In genomic region chr1:216074196-216074595, GRCh38 we compare ENCODE assay signal across 31 cellular contexts.
"Had no signal": no experiment of that assay in that cellular context is flagged by ENCODE, and none has a peak within 500 bp of the region (broad histone marks: within the 10 kb centered on the region; RNA-seq: fewer than 3 reads in every experiment).

No MANE protein-coding gene starts in this region.

- FAIRE-seq: islet of Langerhans, kidney, pancreas had no signal

- H3K9me3 Mint-ChIP-seq: mesothelial cell of epicardium; naive B cell; nephron progenitor cell; stimulated activated naive B cell treated with anti-CD40 and anti-IgM and Interleukin-4, amounts not matched to agents 10 μg/mL and 1 μg/mL and 100 μg/mL, for 72 hours had no signal

- DNase-seq: hypothalamus; immature natural killer cell; kidney; left colon; left lung; lower lobe of right lung; mesendoderm; naive B cell; natural killer cell; nephron progenitor cell; nucleus accumbens; pancreas; posterior cingulate gyrus; retina; right cardiac atrium; stimulated activated CD4-positive, alpha-beta T cell treated with anti-CD3 and anti-CD28 coated beads, Interleukin-12 subunit alpha, Interleukin-12 subunit beta, amount 100 ng/mL, for 4 hours; stimulated activated CD4-positive, alpha-beta T cell treated with anti-CD3 and anti-CD28 coated beads, Interleukin-15, amount 100 ng/mL, for 24 hours; stimulated activated CD4-positive, alpha-beta T cell treated with anti-CD3 and anti-CD28 coated beads, Interleukin-2, amount 100 ng/mL, for 24 hours; stimulated activated CD4-positive, alpha-beta T cell treated with anti-CD3 and anti-CD28 coated beads, Interleukin-4, amount 100 ng/mL, for 1 hour; stimulated activated naive B cell treated with anti-CD40 and anti-IgM and Interleukin-4, amounts not matched to agents 10 μg/mL and 1 μg/mL and 100 μg/mL, for 72 hours; stimulated activated naive CD8-positive, alpha-beta T cell treated with anti-CD3 and anti-CD28 coated beads, Interleukin-15, Interleukin-2, amounts not matched to agents 100 U/mL and 50 U/mL, for 24 hours; stomach; testis; thyroid gland; transverse colon; upper lobe of left lung had no signal

- H3K4me1 Mint-ChIP-seq: immature natural killer cell; naive B cell; natural killer cell; stimulated activated naive B cell treated with anti-CD40 and anti-IgM and Interleukin-4, amounts not matched to agents 10 μg/mL and 1 μg/mL and 100 μg/mL, for 72 hours had no signal

- H3K27ac Mint-ChIP-seq: immature natural killer cell; mesothelial cell of epicardium; naive B cell; natural killer cell; nephron progenitor cell; stimulated activated naive B cell treated with anti-CD40 and anti-IgM and Interleukin-4, amounts not matched to agents 10 μg/mL and 1 μg/mL and 100 μg/mL, for 72 hours had no signal

- H3K27me3 Mint-ChIP-seq: naive B cell; stimulated activated naive B cell treated with anti-CD40 and anti-IgM and Interleukin-4, amounts not matched to agents 10 μg/mL and 1 μg/mL and 100 μg/mL, for 72 hours had no signal

- H3K27ac ChIP-seq: left lung, lower lobe of right lung, pancreas, prostate gland, skin epidermis, stomach, testis, thyroid gland, transverse colon, upper lobe of left lung, vagina had no signal

- H3K9me3 ChIP-seq: left lung, lower lobe of right lung, pancreas, prostate gland, stomach, testis, thyroid gland, transverse colon, upper lobe of left lung, vagina had no signal

- H3K4me3 ChIP-seq: left lung, lower lobe of right lung, pancreas, prostate gland, skin epidermis, stomach, testis, thyroid gland, transverse colon, upper lobe of left lung, vagina had no signal

- H3K36me3 ChIP-seq: left lung, lower lobe of right lung, pancreas, prostate gland, stomach, thyroid gland, transverse colon, upper lobe of left lung, vagina had no signal

- H3K4me3 Mint-ChIP-seq: immature natural killer cell; mesothelial cell of epicardium; naive B cell; natural killer cell; nephron progenitor cell; stimulated activated naive B cell treated with anti-CD40 and anti-IgM and Interleukin-4, amounts not matched to agents 10 μg/mL and 1 μg/mL and 100 μg/mL, for 72 hours had no signal

- H3K36me3 Mint-ChIP-seq: immature natural killer cell; mesothelial cell of epicardium; naive B cell; natural killer cell; stimulated activated naive B cell treated with anti-CD40 and anti-IgM and Interleukin-4, amounts not matched to agents 10 μg/mL and 1 μg/mL and 100 μg/mL, for 72 hours had no signal
